In the genomic region with DNA sequence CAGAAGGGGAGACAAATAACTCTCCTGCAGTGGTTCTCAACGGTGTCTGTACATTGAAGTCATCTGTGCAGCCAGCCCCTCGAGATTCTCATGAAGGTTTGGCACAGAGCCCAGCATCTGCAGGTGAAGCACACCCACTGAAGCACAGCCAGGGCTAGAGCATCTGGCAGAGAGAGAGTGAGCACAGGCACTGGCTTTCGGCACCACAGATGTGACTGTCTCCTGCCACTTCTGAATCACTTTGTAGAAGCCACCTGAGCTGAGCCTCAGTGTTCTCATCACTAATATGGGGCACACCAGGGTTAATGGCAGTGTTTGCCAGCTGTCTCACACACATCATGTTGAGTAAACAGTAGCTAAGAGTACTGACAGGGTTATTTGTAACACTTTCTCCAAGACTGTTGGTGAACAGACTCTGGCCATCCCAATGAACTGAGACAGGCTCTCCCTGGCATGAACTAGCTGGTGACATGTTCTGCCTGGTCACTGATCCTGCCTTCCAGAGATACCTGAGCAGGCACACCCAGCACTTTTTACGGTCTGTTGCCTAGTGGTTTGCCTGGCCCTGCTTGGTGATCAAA, we compare ENCODE assay signal across 8 cellular contexts. TPM values are rescaled to one million over a fixed set of nuclear protein-coding genes. Genes with fewer than 3 reads are reported as not detected.
DNase-seq lines count a peak whose midpoint lies in the region; ATAC-seq and TF ChIP-seq lines count a peak whose summit lies in the region.
"Had no signal": no experiment of that assay in that cellular context is flagged by ENCODE, and none has a peak within 500 bp of the region (broad histone marks: within the 10 kb centered on the region; RNA-seq: fewer than 3 reads in every experiment).

No MANE protein-coding gene starts in this region.

- H3K4me1 ChIP-seq in gastroesophageal sphincter = peaks cover 0 to 95% (median 34%) of the 10 kb centered on the region in 3 donors

- TF ChIP-seq EP300 in gastroesophageal sphincter (IDR thresholded peaks at IDR 0.05) = no peak

- DNase-seq in SW480 (ENCODE audit: low spot score) (peak; percentile 25), foreskin fibroblast (no peak)

- WGBS in gastroesophageal sphincter (ENCODE audit: low coverage in 1 of 2), 2 donors = 10 to 42% methylated on average over 2 to 3 of the region's 4 CpGs

- H3K4me3 ChIP-seq in gastroesophageal sphincter (no peak overlapping the region), foreskin fibroblast (ENCODE audit: low read depth in 1 of 2, low read length in 2 of 2) (no peak overlapping the region)

- TF ChIP-seq CTCF in gastroesophageal sphincter (IDR thresholded peaks at IDR 0.05) (no peak), foreskin fibroblast (IDR thresholded peaks at IDR 0.05; ENCODE audit: low read depth, low read length) (no peak)

- no peak for TF ChIP-seq POLR2A in gastroesophageal sphincter (IDR thresholded peaks at IDR 0.05)

- ATAC-seq in GM18867 (IDR thresholded peaks at IDR 0.05; ENCODE audit: unreplicated experiment) = peak; percentile 70
- ATAC-seq in HG03280 (IDR thresholded peaks at IDR 0.05; ENCODE audit: unreplicated experiment) = peak; percentile 61
- no peak for ATAC-seq in gastroesophageal sphincter
- no peak for ATAC-seq in HG02840 (IDR thresholded peaks at IDR 0.05; ENCODE audit: low FRiP score, unreplicated experiment)

- H3K27me3 ChIP-seq in gastroesophageal sphincter = no peaks in the 10 kb centered on the region

- H3K27ac ChIP-seq in gastroesophageal sphincter (peak overlapping the region in 3 of 4 donors; percentile 49 to 66 (median 64)), temporal lobe (ENCODE audit: low read depth, low read length) (peak overlapping the region; percentile 89)

- no peaks in the 10 kb centered on the region for H3K9me3 ChIP-seq in gastroesophageal sphincter

- peaks cover 0 to 42% of the 10 kb centered on the region in 2 donors for H3K36me3 ChIP-seq in gastroesophageal sphincter

RNA-seq across cellular contexts. Expression of gene HSPB9, which starts 10.9 kb away (rescaled TPM):
- total RNA-seq in gastroesophageal sphincter = not detected
- not detected for total RNA-seq in temporal lobe
- total RNA-seq: lung microvascular endothelial cell had no signal

RNA-seq across cellular contexts. Expression of gene KAT2A, which starts 12.4 kb away (rescaled TPM):
- total RNA-seq in gastroesophageal sphincter (10 to 100 TPM; 10.3 to 51.2 (median 19.3) TPM), temporal lobe (11.3 TPM)

RNA-seq across cellular contexts. Expression of gene DHX58, which starts 21.0 kb away (rescaled TPM):
- total RNA-seq in gastroesophageal sphincter = 10 to 100 TPM; 11.3 to 21.3 (median 13.9) TPM
- 1.5 TPM for total RNA-seq in temporal lobe

RNA-seq across cellular contexts. Expression of gene RAB5C, which starts 21.2 kb away (rescaled TPM):
- total RNA-seq in gastroesophageal sphincter = 100 to 1,000 TPM in 3 of 4 donors, 10 to 100 TPM in 1; 91.7 to 122 (median 108) TPM
- 49.4 TPM for total RNA-seq in temporal lobe

RNA-seq across cellular contexts. Expression of gene ZNF385C, which starts 35.3 kb away (rescaled TPM):
- total RNA-seq in gastroesophageal sphincter (not detected), temporal lobe (0.49 TPM)
- total RNA-seq: lung microvascular endothelial cell had no signal

Comparison
In these comparisons a context has a peak if more than half of its experiments do, and no peak if none do; other contexts are left out.
1. ATAC-seq: peak in GM18867 (single experiment) and HG03280 (single experiment); none in gastroesophageal sphincter (single experiment) and HG02840 (single experiment).